In the genomic region with DNA sequence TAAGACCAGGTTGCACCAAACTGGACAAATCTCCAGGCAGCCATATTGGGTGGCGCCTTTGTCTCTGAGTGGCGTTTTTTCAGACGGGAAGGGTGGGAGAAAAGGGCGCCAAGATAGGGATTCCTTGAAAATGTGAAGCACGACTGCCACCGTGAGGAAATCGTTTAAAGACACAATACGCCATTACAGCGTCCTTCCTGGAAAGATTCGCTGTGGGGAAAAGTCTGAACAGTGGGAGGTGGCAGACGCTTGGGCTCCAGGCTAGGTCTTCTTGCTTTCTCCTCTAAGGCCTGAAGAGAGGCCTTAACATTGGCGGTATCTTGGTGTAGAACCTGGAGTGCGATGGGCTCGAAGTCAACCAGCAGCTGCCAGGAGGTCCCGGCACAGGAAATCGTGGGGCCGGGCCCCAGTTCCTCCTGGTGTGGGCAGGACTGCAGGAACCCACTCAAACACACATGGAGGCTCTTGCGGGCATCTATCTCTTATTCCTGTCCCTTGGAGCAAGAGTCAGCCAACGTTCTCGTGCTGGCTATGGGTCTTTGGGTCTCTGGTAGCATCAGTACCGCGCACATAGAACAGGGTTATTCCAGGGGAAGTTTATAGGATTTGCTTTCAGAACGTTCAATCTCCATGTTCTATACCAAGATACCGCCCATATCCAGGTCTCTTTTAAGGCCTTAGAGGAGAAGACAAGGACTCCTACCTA, we compare ENCODE assay signal across 8 cellular contexts.
DNase-seq lines count a peak whose midpoint lies in the region; ATAC-seq lines count a peak whose summit lies in the region.

No MANE protein-coding gene starts in this region.

- H4K20me1 ChIP-seq in BLaER1 treated with 17β-estradiol and CSF1 and Interleukin-3, amounts not matched to agents 10 nM and 100 nM: no peaks in the 10 kb centered on the region; a peak in 2 of 22 replicates

- ATAC-seq in GM21529 (IDR thresholded peaks at IDR 0.05; ENCODE audit: unreplicated experiment) (peak; percentile 61), HG03196 (IDR thresholded peaks at IDR 0.05; ENCODE audit: unreplicated experiment) (no peak), HG03280 (IDR thresholded peaks at IDR 0.05; ENCODE audit: unreplicated experiment) (no peak)

- peak; percentile 78 for DNase-seq in T follicular helper cell (ENCODE audit: low read depth)
- DNase-seq in kidney tubule cell (ENCODE audit: low spot score): peak; percentile 85
- no peak for DNase-seq in Kasumi-1 (lab: John Stamatoyannopoulos, UW)
- no peak for DNase-seq in NCI-H146 (lab: John Stamatoyannopoulos, UW)

- H3K4me1 ChIP-seq in BLaER1 treated with 17β-estradiol and CSF1 and Interleukin-3, amounts not matched to agents 10 nM and 100 nM: peaks cover 0 to 6% (median 0%) of the 10 kb centered on the region in 10 experiments; a peak in 3 of 20 replicates

- peak overlapping the region in 10 of 11 experiments; percentile 21 to 85 (median 74); a peak in 19 of 22 replicates for H3K27ac ChIP-seq in BLaER1 treated with 17β-estradiol and CSF1 and Interleukin-3, amounts not matched to agents 10 nM and 100 nM

- H3K4me2 ChIP-seq in BLaER1 treated with 17β-estradiol and CSF1 and Interleukin-3, amounts not matched to agents 10 nM and 100 nM: peak overlapping the region; percentile 51 to 81 (median 73)

- peaks cover 0 to 17% (median 4%) of the 10 kb centered on the region in 11 experiments; a peak in 9 of 22 replicates for H3K27me3 ChIP-seq in BLaER1 treated with 17β-estradiol and CSF1 and Interleukin-3, amounts not matched to agents 10 nM and 100 nM

- H3K9me3 ChIP-seq in BLaER1 treated with 17β-estradiol and CSF1 and Interleukin-3, amounts not matched to agents 10 nM and 100 nM (replicated peaks in 1 of 11): peaks cover 0 to 5% (median 0%) of the 10 kb centered on the region in 11 experiments; a peak in 1 of 22 replicates

- peak overlapping the region; percentile 59 to 74 (median 66) for H3K4me3 ChIP-seq in BLaER1 treated with 17β-estradiol and CSF1 and Interleukin-3, amounts not matched to agents 10 nM and 100 nM

- H3K36me3 ChIP-seq in BLaER1 treated with 17β-estradiol and CSF1 and Interleukin-3, amounts not matched to agents 10 nM and 100 nM: peaks cover 20 to 93% (median 80%) of the 10 kb centered on the region in 11 experiments

- peak overlapping the region; percentile 57 to 82 (median 75) for H3K9ac ChIP-seq in BLaER1 treated with 17β-estradiol and CSF1 and Interleukin-3, amounts not matched to agents 10 nM and 100 nM

Comparison
In these comparisons a context has a peak if more than half of its experiments do, and no peak if none do; other contexts are left out.
1. DNase-seq: peak in T follicular helper cell (single experiment) and kidney tubule cell (single experiment); none in Kasumi-1 (0 of 2) and NCI-H146 (single experiment).